ENCODE assay signal across 18 cellular contexts in the genomic region with DNA sequence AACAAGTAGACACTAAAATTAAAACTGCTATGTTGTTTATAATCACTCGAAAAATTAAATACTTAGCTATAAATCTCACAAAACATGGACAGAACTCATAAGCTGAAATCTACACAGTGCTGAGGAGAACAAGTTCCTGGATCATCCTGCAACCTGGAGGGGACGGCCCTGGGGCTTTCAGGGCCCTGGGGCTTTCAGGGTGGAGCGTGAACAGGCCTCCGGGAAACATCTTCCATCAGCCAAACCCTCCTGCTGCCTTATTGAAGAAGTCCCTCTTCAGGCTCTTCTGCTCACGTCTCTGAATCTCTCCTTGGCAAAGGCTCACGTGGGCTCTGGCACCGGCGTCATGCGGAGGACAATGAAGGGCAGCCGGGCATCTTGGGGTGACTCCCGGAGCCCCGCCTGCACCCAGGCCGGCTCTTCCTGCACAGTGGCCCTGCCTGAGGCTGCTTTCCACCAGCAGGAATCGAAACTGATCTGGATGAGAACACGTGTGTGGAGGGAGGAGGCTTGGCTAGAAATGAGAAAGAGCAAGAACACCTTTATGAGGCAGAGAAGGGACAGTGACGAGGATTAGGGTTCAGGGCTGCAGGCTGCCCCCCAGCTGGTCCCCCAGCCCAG.
A peak's percentile ranks its signal among the peaks of the same experiment; 100 is the strongest.
DNase-seq lines count a peak whose midpoint lies in the region; ATAC-seq, FAIRE-seq and TF ChIP-seq lines count a peak whose summit lies in the region.
"Had no signal": no experiment of that assay in that cellular context is flagged by ENCODE, and none has a peak within 500 bp of the region (broad histone marks: within the 10 kb centered on the region; RNA-seq: fewer than 3 reads in every experiment).

No MANE protein-coding gene starts in this region.

- H3K18ac ChIP-seq in mesendoderm (ENCODE audit: low read length), result no peak overlapping the region

- no peak overlapping the region for H2AFZ ChIP-seq in HepG2 (ENCODE audit: low read length)

- H2AK5ac ChIP-seq in mesendoderm (ENCODE audit: low read length), result no peak overlapping the region

- H3K56ac ChIP-seq in mesendoderm (ENCODE audit: low read length), result no peak overlapping the region

- TF ChIP-seq POLR2A in HepG2 (IDR thresholded peaks at IDR 0.05; ENCODE audit: insufficient read depth in 1 of 2, low read depth in 2 of 2, low read length in 2 of 2), result no peak
- no peak for TF ChIP-seq POLR2A in right lobe of liver (IDR thresholded peaks at IDR 0.05)

- no peak overlapping the region for H4K8ac ChIP-seq in mesendoderm (ENCODE audit: low read depth, low read length)

- H2BK120ac ChIP-seq in mesendoderm (ENCODE audit: low read depth, low read length), result no peak overlapping the region

- FAIRE-seq in HepG2 (lab: Jason Lieb, UNC), result no peak
- FAIRE-seq: urothelium cell line had no signal

- BruUV-seq in HepG2 (replicated peaks; lab: Mats Ljungman, UMichigan), result no TSS peak

- no peaks in the 10 kb centered on the region for H3K79me1 ChIP-seq in mesendoderm (ENCODE audit: low read length)

- no peak overlapping the region for H4K5ac ChIP-seq in mesendoderm (ENCODE audit: low read length)

- H2BK15ac ChIP-seq in mesendoderm (replicated peaks; ENCODE audit: low read depth), result no peak overlapping the region

- H3K4me2 ChIP-seq in HepG2 (ENCODE audit: low read depth, low read length) (peak overlapping the region; percentile 36; the same call in 1 of the 2 replicates), mesendoderm (ENCODE audit: low read length) (no peak overlapping the region)

- ATAC-seq in HepG2, result peak; percentile 43; the same call in 1 of the 3 replicates
- no peak for ATAC-seq in right lobe of liver
- ATAC-seq: SK-N-SH treated with all-trans-retinoic acid at 6 μM for 48 hours had no signal

- H3K36me3 ChIP-seq in HepG2 (replicated peaks in 1 of 2; ENCODE audit: control insufficient read depth in 1 of 2, insufficient read depth in 2 of 2, low read length in 2 of 2) (no peaks in the 10 kb centered on the region), right lobe of liver (no peaks in the 10 kb centered on the region), mesendoderm (ENCODE audit: control insufficient read depth, insufficient read depth, low read length) (no peaks in the 10 kb centered on the region), right atrium auricular region (no peaks in the 10 kb centered on the region), left ventricle myocardium inferior (no peaks in the 10 kb centered on the region)

- H3K27me3 ChIP-seq in HepG2 (ENCODE audit: control insufficient read depth in 1 of 2, insufficient read depth in 2 of 2, low read length in 2 of 2) (peaks cover 0 to 8% of the 10 kb centered on the region in 2 experiments; a peak in 1 of 5 replicates), right lobe of liver (no peaks in the 10 kb centered on the region), mesendoderm (ENCODE audit: insufficient read depth, low read length, poor library complexity) (no peaks in the 10 kb centered on the region), right atrium auricular region (no peaks in the 10 kb centered on the region), left ventricle myocardium inferior (ENCODE audit: low read depth) (peaks cover 31% of the 10 kb centered on the region)

- H2BK5ac ChIP-seq in mesendoderm (ENCODE audit: low read length), result no peak overlapping the region

- H3K9me3 ChIP-seq in HepG2 (ENCODE audit: low read length) (no peaks in the 10 kb centered on the region), right lobe of liver (no peaks in the 10 kb centered on the region), right atrium auricular region (no peaks in the 10 kb centered on the region), left ventricle myocardium inferior (replicated peaks) (no peaks in the 10 kb centered on the region)

- intact Hi-C loops in HepG2 (cut with micrococcal nuclease; ENCODE audit: unreplicated experiment) (no loop called here), right lobe of liver (cut with DNase I) (no loop called here), left ventricle myocardium inferior (cut with micrococcal nuclease) (no loop called here)

- no peak for TF ChIP-seq RAD21 in HepG2 (CRISPR knock-in tag; IDR thresholded peaks at IDR 0.05)

- H3K79me2 ChIP-seq in HepG2 (ENCODE audit: insufficient read depth, low read length), result no peaks in the 10 kb centered on the region
- no peaks in the 10 kb centered on the region for H3K79me2 ChIP-seq in mesendoderm (ENCODE audit: control insufficient read depth, insufficient read depth, low read length)

- in situ Hi-C loops in HepG2 (cut with HindIII; ENCODE audit: extremely low pct_ligation_motif_present, low pct_unique_long_range_greater_than_20kb), result no loop called here

- no peak overlapping the region for H3K23ac ChIP-seq in mesendoderm (ENCODE audit: low read length)

- WGBS in HepG2 (ENCODE audit: low lambda C conversion rate), result 20% methylated on average over 14 of the region's 16 CpGs
- WGBS in right lobe of liver (ENCODE audit: insufficient coverage, low coverage, low lambda C conversion rate, missing lambda C conversion rate), result 41% methylated on average over 4 of the region's 16 CpGs
- WGBS in mesendoderm (ENCODE audit: extremely low coverage, insufficient coverage, low lambda C conversion rate), result no CpG with 5 or more reads among the region's 16 CpGs

- TF ChIP-seq CTCF in HepG2 (CRISPR knock-in tag; IDR thresholded peaks at IDR 0.05) (no peak), right lobe of liver (IDR thresholded peaks at IDR 0.05) (no peak), epithelial cell of esophagus (IDR thresholded peaks at IDR 0.05; ENCODE audit: insufficient read depth, low read depth, low read length, missing control alignments) (no peak), right atrium auricular region (IDR thresholded peaks at IDR 0.05) (no peak), left ventricle myocardium inferior (IDR thresholded peaks at IDR 0.05; ENCODE audit: borderline replicate concordance) (no peak)

- no peak overlapping the region for H3K4me3 ChIP-seq in HepG2 (replicated peaks in 1 of 3; ENCODE audit: insufficient read depth in 1 of 3, low read depth in 2 of 3, low read length in 3 of 3)
- no peak overlapping the region for H3K4me3 ChIP-seq in right lobe of liver
- H3K4me3 ChIP-seq in epithelial cell of esophagus (ENCODE audit: low read length), result no peak overlapping the region
- no peak overlapping the region for H3K4me3 ChIP-seq in mesendoderm (ENCODE audit: low read length)
- H3K4me3 ChIP-seq in right atrium auricular region, result no peak overlapping the region
- H3K4me3 ChIP-seq in left ventricle myocardium inferior, result no peak overlapping the region

- H3K4me1 ChIP-seq in HepG2 (ENCODE audit: insufficient read depth, low read length), result no peaks in the 10 kb centered on the region
- H3K4me1 ChIP-seq in right lobe of liver, result no peaks in the 10 kb centered on the region
- H3K4me1 ChIP-seq in mesendoderm (ENCODE audit: control insufficient read depth, low read depth, low read length), result no peaks in the 10 kb centered on the region
- no peaks in the 10 kb centered on the region for H3K4me1 ChIP-seq in right atrium auricular region
- no peaks in the 10 kb centered on the region for H3K4me1 ChIP-seq in left ventricle myocardium inferior

- H3K9ac ChIP-seq in HepG2 (ENCODE audit: insufficient read depth, low read depth, low read length) (no peak overlapping the region), mesendoderm (ENCODE audit: low read length) (no peak overlapping the region)

- H4K20me1 ChIP-seq in HepG2 (ENCODE audit: insufficient read depth, low read length), result no peaks in the 10 kb centered on the region

- no peak overlapping the region for H3K4ac ChIP-seq in mesendoderm (ENCODE audit: low read depth, low read length)

- no peak for TF ChIP-seq EP300 in HepG2 (IDR thresholded peaks at IDR 0.05; ENCODE audit: low read depth in 2 of 2, low read length in 2 of 2)
- TF ChIP-seq EP300 in HepG2 (CRISPR knock-in tag; IDR thresholded peaks at IDR 0.05; ENCODE audit: borderline replicate concordance), result no peak

- no peak for DNase-seq in HepG2 (ENCODE audit: low spot score)
- DNase-seq in right lobe of liver, result no peak
- DNase-seq in NOMO-1 (lab: John Stamatoyannopoulos, UW; ENCODE audit: unreplicated experiment in 2 of 2), result peak; percentile 56 to 62
- peak; percentile 34 for DNase-seq in epithelial cell of esophagus (ENCODE audit: low read depth)
- DNase-seq in mesendoderm, result no peak
- DNase-seq in right atrium auricular region (ENCODE audit: low spot score), result no peak
- no peak for DNase-seq in T-helper 1 cell
- DNase-seq in left ventricle myocardium inferior, result no peak
- DNase-seq: activated CD4-positive, alpha-beta T cell treated with anti-CD3 and anti-CD28 coated beads, Interleukin-2, amount 50 U/mL, for 4 hours; activated naive CD8-positive, alpha-beta T cell treated with anti-CD3 and anti-CD28 coated beads for 36 hours; activated T-cell treated with anti-CD3 and anti-CD28 coated beads, Interleukin-2, amount 50 U/mL, for 1 hour; hippocampal formation; kidney glomerular epithelial cell; NCI-H2029 treated with DMSO at 0.1 percent for 48 hours; stimulated activated CD4-positive, alpha-beta T cell treated with anti-CD3 and anti-CD28 coated beads, Interleukin-12 subunit alpha, Interleukin-12 subunit beta, amount 100 ng/mL, for 4 hours; stimulated activated naive CD4-positive, alpha-beta T cell treated with Interleukin-2 at 50 U/mL for 16 hours had no signal

- H3K27ac ChIP-seq in HepG2 (ENCODE audit: extremely low read length, insufficient read depth, low read length) (no peak overlapping the region), right lobe of liver (no peak overlapping the region), mesendoderm (ENCODE audit: low read depth, low read length) (no peak overlapping the region), right atrium auricular region (no peak overlapping the region), left ventricle myocardium inferior (replicated peaks) (no peak overlapping the region)

- POLR2A ChIA-PET in HepG2 (lab: Yijun Ruan, JAX), result no interaction called here

- CTCF ChIA-PET in HepG2 (lab: Yijun Ruan, JAX; ENCODE audit: low intra/inter-chr PET ratio, low total read pairs), result no interaction called here

TF ChIP-seq in HepG2, 621 proteins besides CTCF, POLR2A, EP300 and RAD21:
- TF ChIP-seq, protein P1, sequence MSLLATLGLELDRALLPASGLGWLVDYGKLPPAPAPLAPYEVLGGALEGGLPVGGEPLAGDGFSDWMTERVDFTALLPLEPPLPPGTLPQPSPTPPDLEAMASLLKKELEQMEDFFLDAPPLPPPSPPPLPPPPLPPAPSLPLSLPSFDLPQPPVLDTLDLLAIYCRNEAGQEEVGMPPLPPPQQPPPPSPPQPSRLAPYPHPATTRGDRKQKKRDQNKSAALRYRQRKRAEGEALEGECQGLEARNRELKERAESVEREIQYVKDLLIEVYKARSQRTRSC (CRISPR knock-in tag; IDR thresholded peaks at IDR 0.05; ENCODE audit: low read depth), result no peak
- TF ChIP-seq ZNF501 (CRISPR knock-in tag; IDR thresholded peaks at IDR 0.05) (no peak), JDP2 (CRISPR knock-in tag; IDR thresholded peaks at IDR 0.05; ENCODE audit: borderline replicate concordance) (no peak), ZSCAN29 (CRISPR knock-in tag; conservative IDR thresholded peaks at IDR 0.05) (no peak), ZFP62 (CRISPR knock-in tag; IDR thresholded peaks at IDR 0.05) (no peak), ZNF354B (CRISPR knock-in tag; IDR thresholded peaks at IDR 0.05) (no peak)

Comparison
In these comparisons a context has a peak if more than half of its experiments do, and no peak if none do; other contexts are left out.
1. DNase-seq: peak in NOMO-1 (2 of 2) and epithelial cell of esophagus (single experiment); none in HepG2 (single experiment), right lobe of liver (0 of 3), mesendoderm (single experiment), right atrium auricular region (single experiment), T-helper 1 cell (0 of 5) and left ventricle myocardium inferior (single experiment).